ENCODE assay signal across 8 cellular contexts in genomic region chr11:65720237-65720934, GRCh38. TPM values are rescaled to one million over a fixed set of nuclear protein-coding genes. Genes with fewer than 3 reads are reported as not detected.
DNase-seq lines count a peak whose midpoint lies in the region.

Gene RNASEH2C, minus strand, starts transcription at chr11:65720798. Its CDS starts 40 bp downstream, at chr11:65720758.

- peak within 1 kb of the TSS; percentile 89 for H2AFZ ChIP-seq in neuron (ENCODE audit: low read depth, low read length)

- H3K36me3 ChIP-seq in SJCRH30, result peaks cover 23% of the 10 kb centered on the region
- H3K36me3 ChIP-seq in neuron (ENCODE audit: insufficient read depth, low read length), result peaks cover 35% of the 10 kb centered on the region

- peaks cover 6% of the 10 kb centered on the region; the same call in 1 of the 2 replicates for H3K4me1 ChIP-seq in SJCRH30
- peaks cover 24% of the 10 kb centered on the region for H3K4me1 ChIP-seq in neuron (ENCODE audit: insufficient read depth, low read length)

- H3K4me3 ChIP-seq in SJCRH30, result peak within 1 kb of the TSS; percentile 81
- peak within 1 kb of the TSS; percentile 96 for H3K4me3 ChIP-seq in neuron (ENCODE audit: low read length)

- H3K9me3 ChIP-seq in SJCRH30 (replicated peaks), result no peaks in the 10 kb centered on the region
- H3K9me3 ChIP-seq in neuron (ENCODE audit: low read length), result no peaks in the 10 kb centered on the region

- DNase-seq in EL, result peak; percentile 87
- DNase-seq in GOT3 (lab: John Stamatoyannopoulos, UW), result peak; percentile 31
- peak; percentile 87 for DNase-seq in LoVo (ENCODE audit: low spot score)
- DNase-seq in SJCRH30, result peak; percentile 83 to 91
- DNase-seq in activated gamma-delta T cell treated with anti-CD3 and anti-CD28 coated beads, Interleukin-2, amount 50 U/mL, for 16 hours (ENCODE audit: low read depth), result peak; percentile 51
- peak; percentile 84 for DNase-seq in foreskin melanocyte
- DNase-seq in stromal cell of bone marrow (ENCODE audit: low read depth), result peak; percentile 76

- no peaks in the 10 kb centered on the region for H3K27me3 ChIP-seq in SJCRH30
- no peaks in the 10 kb centered on the region for H3K27me3 ChIP-seq in neuron (ENCODE audit: insufficient read depth, low read length)

- peak within 1 kb of the TSS; percentile 61 for H3K27ac ChIP-seq in SJCRH30

RNA-seq across cellular contexts. Expression of gene RNASEH2C, which starts in this region (rescaled TPM):
- total RNA-seq in SJCRH30 (2014; rRNA removed; shearing (Covaris generic)), result 49.3 and 50.9 TPM in 2 replicates

Comparison
In these comparisons a context has a peak if more than half of its experiments do, and no peak if none do; other contexts are left out.
1. Peak in every context shown above with its lines: DNase-seq, H3K4me3 ChIP-seq and H3K27ac ChIP-seq.
2. DNase-seq: peak in every context shown above with its lines; median percentile 87 in EL; 87 in LoVo; 87 in SJCRH30; 84 in foreskin melanocyte; 76 in stromal cell of bone marrow; 51 in activated gamma-delta T cell treated with anti-CD3 and anti-CD28 coated beads, Interleukin-2, amount 50 U/mL, for 16 hours; 31 in GOT3.